14 cellular contexts compared by ENCODE assay signal in genomic region chr6:18441253-18441979, GRCh38. TPM values are rescaled to one million over a fixed set of nuclear protein-coding genes. Genes with fewer than 3 reads are reported as not detected.
DNase-seq lines count a peak whose midpoint lies in the region; ATAC-seq and TF ChIP-seq lines count a peak whose summit lies in the region.
"Had no signal": no experiment of that assay in that cellular context is flagged by ENCODE, and none has a peak within 500 bp of the region (broad histone marks: within the 10 kb centered on the region; RNA-seq: fewer than 3 reads in every experiment).

No MANE protein-coding gene starts in this region.

- no peak for ATAC-seq in GM18861 (IDR thresholded peaks at IDR 0.05; ENCODE audit: unreplicated experiment)

- no peak for TF ChIP-seq CTCF in LNCaP clone FGC (IDR thresholded peaks at IDR 0.05; ENCODE audit: control insufficient read depth, extremely low read depth, insufficient read depth)
- TF ChIP-seq CTCF in neutrophil (IDR thresholded peaks at IDR 0.05): no peak

- peaks cover 11 to 16% of the 10 kb centered on the region in 2 experiments for H3K4me1 ChIP-seq in neutrophil (ENCODE audit: control insufficient read depth in 1 of 2, insufficient read depth in 1 of 2, low read depth in 1 of 2, low read length in 1 of 2)
- H3K4me1 ChIP-seq: Caco-2, HAP-1 had no signal

- H3K9me3 ChIP-seq in neutrophil (no peaks in the 10 kb centered on the region), MG63 (no peaks in the 10 kb centered on the region)
- H3K9me3 ChIP-seq: Caco-2, HAP-1 had no signal

- peak overlapping the region; percentile 52 for H3K27ac ChIP-seq in neutrophil
- H3K27ac ChIP-seq: 22Rv1 had no signal

- DNase-seq in NCI-H2171 treated with DMSO at 0.1 percent for 48 hours (lab: John Stamatoyannopoulos, UW) (peak; percentile 28), NCI-H2171 (lab: John Stamatoyannopoulos, UW) (no peak), LNCaP clone FGC (ENCODE audit: low read depth) (peak; percentile 78), MG63 (no peak), kidney tubule cell (ENCODE audit: low spot score) (no peak)
- DNase-seq: Caco-2; CD8-positive, alpha-beta memory T cell; DMS79 treated with DMSO at 0.1 percent for 48 hours; EL; KBM-7 had no signal

- H3K4me3 ChIP-seq in LNCaP clone FGC (ENCODE audit: low read depth, low read length): no peak overlapping the region
- no peak overlapping the region for H3K4me3 ChIP-seq in neutrophil (ENCODE audit: low read depth in 1 of 2, low read length in 1 of 2)
- H3K4me3 ChIP-seq in MG63: no peak overlapping the region
- H3K4me3 ChIP-seq: HAP-1 had no signal

- no peaks in the 10 kb centered on the region for H3K27me3 ChIP-seq in neutrophil
- H3K27me3 ChIP-seq in MG63: no peaks in the 10 kb centered on the region

- peaks cover 22% of the 10 kb centered on the region for H3K36me3 ChIP-seq in neutrophil
- no peaks in the 10 kb centered on the region for H3K36me3 ChIP-seq in MG63
- H3K36me3 ChIP-seq: HAP-1 had no signal

RNA-seq across cellular contexts. Expression of gene RNF144B, which starts 54.3 kb away (rescaled TPM):
- total RNA-seq in MG63 (2014; rRNA removed; shearing (Covaris generic); ENCODE audit: low replicate concordance): 1.9 and 4.3 TPM in 2 replicates

Comparison
In these comparisons a context has a peak if more than half of its experiments do, and no peak if none do; other contexts are left out.
1. DNase-seq: peak in NCI-H2171 treated with DMSO at 0.1 percent for 48 hours (single experiment) and LNCaP clone FGC (single experiment); none in NCI-H2171 (single experiment), MG63 (single experiment) and kidney tubule cell (single experiment).